ENCODE assay signal across 8 cellular contexts in the genomic region with DNA sequence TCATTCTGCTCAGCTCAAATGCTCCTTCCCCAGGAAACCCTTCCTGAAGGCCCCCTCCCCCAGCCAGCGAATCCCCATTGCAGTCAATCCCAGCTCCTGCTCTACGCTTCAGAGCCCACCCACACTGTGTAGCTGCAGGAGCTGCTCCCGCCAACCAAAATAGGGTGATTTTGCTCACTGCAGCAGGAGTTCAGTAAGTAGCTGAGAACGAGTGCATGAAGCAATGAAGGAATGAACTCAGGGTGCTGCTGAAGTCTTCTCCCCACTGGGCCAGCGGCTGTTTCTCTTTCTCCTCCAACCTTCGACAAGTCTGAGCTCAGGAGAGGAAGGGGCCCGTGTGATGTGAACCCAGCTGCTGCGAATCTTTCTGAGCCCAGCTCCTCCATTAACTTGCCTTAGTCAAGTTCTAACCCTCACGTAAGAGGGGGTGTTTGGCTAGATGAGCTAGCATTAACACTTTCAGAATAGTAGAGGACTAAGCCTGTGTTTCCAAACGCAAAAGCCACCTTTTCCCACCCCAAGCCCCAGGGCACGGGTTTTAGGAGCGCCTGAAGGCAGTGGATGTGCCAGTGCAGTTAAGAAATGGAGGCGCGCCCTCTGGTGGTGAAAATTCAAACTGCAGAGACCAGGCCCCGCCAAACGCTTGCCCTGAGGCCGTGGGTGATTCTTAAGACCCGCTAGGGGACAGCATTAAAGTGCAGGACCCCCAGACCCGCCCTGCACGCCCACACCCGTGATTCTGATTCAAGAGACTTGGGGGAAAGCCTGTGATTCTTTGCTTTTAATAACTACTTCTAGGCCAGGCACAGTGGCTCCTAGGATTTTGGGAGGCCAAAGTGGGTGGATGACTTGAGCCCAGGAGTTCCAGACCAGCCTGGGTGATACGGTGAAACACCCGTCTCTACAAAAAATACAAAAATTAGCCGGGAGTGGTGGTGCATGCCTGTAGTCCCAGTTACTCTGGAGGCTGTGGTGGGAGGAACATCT. TPM values are rescaled to one million over a fixed set of nuclear protein-coding genes. Genes with fewer than 3 reads are reported as not detected.
DNase-seq lines count a peak whose midpoint lies in the region; ATAC-seq, FAIRE-seq and TF ChIP-seq lines count a peak whose summit lies in the region.

No MANE protein-coding gene starts in this region.

- H3K27me3 Mint-ChIP-seq in activated T-cell treated with anti-CD3 and anti-CD28 coated beads, Interleukin-2, amount 50 U/mL, for 24 hours: peaks cover 56% of the 10 kb centered on the region

- H3K4me1 ChIP-seq in osteoblast (ENCODE audit: insufficient read depth, low read length): no peaks in the 10 kb centered on the region

- H3K27ac ChIP-seq in osteoblast (ENCODE audit: low read depth, low read length): no peak overlapping the region

- no peaks in the 10 kb centered on the region for H3K36me3 Mint-ChIP-seq in activated T-cell treated with anti-CD3 and anti-CD28 coated beads, Interleukin-2, amount 50 U/mL, for 24 hours (ENCODE audit: low read depth)

- DNase-seq in DMS 273 treated with DMSO at 0.1 percent for 48 hours (lab: John Stamatoyannopoulos, UW): peak; percentile 1
- peak; percentile 83 for DNase-seq in H7
- DNase-seq in NCI-H526 treated with DMSO at 0.1 percent for 48 hours (lab: John Stamatoyannopoulos, UW): peak; percentile 27
- DNase-seq in activated T-cell treated with anti-CD3 and anti-CD28 coated beads, Interleukin-2, amount 50 U/mL, for 24 hours: peak; percentile 72
- DNase-seq in fibroblast of the aortic adventitia (ENCODE audit: low read depth): peak; percentile 58
- DNase-seq in osteoblast (ENCODE audit: insufficient read length, low spot score, missing footprints): peak; percentile 83
- peak; percentile 61 for DNase-seq in urothelium cell line (ENCODE audit: low spot score)

- peaks cover 4% of the 10 kb centered on the region for H3K9me3 Mint-ChIP-seq in activated T-cell treated with anti-CD3 and anti-CD28 coated beads, Interleukin-2, amount 50 U/mL, for 24 hours

- no peak for ATAC-seq in GM21723 (IDR thresholded peaks at IDR 0.05; ENCODE audit: unreplicated experiment)

- H3K4me2 ChIP-seq in osteoblast (ENCODE audit: insufficient read depth, low read length): peak overlapping the region; percentile 24

- H3K27me3 ChIP-seq in H7 (ENCODE audit: control insufficient read depth, insufficient read depth, low read length): no peaks in the 10 kb centered on the region
- no peaks in the 10 kb centered on the region for H3K27me3 ChIP-seq in osteoblast (ENCODE audit: insufficient read depth, low read length)

- H3K79me2 ChIP-seq in osteoblast (ENCODE audit: insufficient read depth, low read length): no peaks in the 10 kb centered on the region

- no peaks in the 10 kb centered on the region for H4K20me1 ChIP-seq in osteoblast (ENCODE audit: insufficient read depth, low read length)

- no peaks in the 10 kb centered on the region for H3K36me3 ChIP-seq in H7 (replicated peaks; ENCODE audit: control insufficient read depth, insufficient read depth, low read length)
- no peaks in the 10 kb centered on the region for H3K36me3 ChIP-seq in osteoblast (ENCODE audit: insufficient read depth, low read length)

- no peaks in the 10 kb centered on the region for H3K4me1 Mint-ChIP-seq in activated T-cell treated with anti-CD3 and anti-CD28 coated beads, Interleukin-2, amount 50 U/mL, for 24 hours (ENCODE audit: low read depth)

- peaks cover 3% of the 10 kb centered on the region for H3K9me3 ChIP-seq in osteoblast (ENCODE audit: low read depth, low read length)

- FAIRE-seq in urothelium cell line (lab: Jason Lieb, UNC): no peak

- peak overlapping the region; percentile 78 for H2AFZ ChIP-seq in osteoblast (ENCODE audit: low read length)

- H3K27ac Mint-ChIP-seq in activated T-cell treated with anti-CD3 and anti-CD28 coated beads, Interleukin-2, amount 50 U/mL, for 24 hours: no peak overlapping the region

- no peak overlapping the region for H3K4me3 Mint-ChIP-seq in activated T-cell treated with anti-CD3 and anti-CD28 coated beads, Interleukin-2, amount 50 U/mL, for 24 hours

- H3K4me3 ChIP-seq in H7 (ENCODE audit: insufficient read depth, low read depth, low read length): no peak overlapping the region
- no peak overlapping the region for H3K4me3 ChIP-seq in fibroblast of the aortic adventitia (ENCODE audit: low read depth, low read length)
- H3K4me3 ChIP-seq in osteoblast (ENCODE audit: insufficient read depth, low read length): no peak overlapping the region

- TF ChIP-seq CTCF in fibroblast of the aortic adventitia (IDR thresholded peaks at IDR 0.05; ENCODE audit: insufficient read depth, low read length) (peak; percentile 85), osteoblast (IDR thresholded peaks at IDR 0.05; ENCODE audit: extremely low read depth, low read depth, low read length) (peak; percentile 90)

RNA-seq across cellular contexts. Expression of gene SERPINA4, which starts 11.9 kb away (rescaled TPM):
- not detected in 2 replicates for total RNA-seq in H7 (2014; rRNA removed; shearing (Covaris generic))
- total RNA-seq in fibroblast of the aortic adventitia (ENCODE audit: low replicate concordance) (not detected in 2 replicates), osteoblast (not detected in 2 replicates)

RNA-seq across cellular contexts. Expression of gene SERPINA5, which starts 31.9 kb away (rescaled TPM):
- 1.6 and 2.6 TPM in 2 replicates for total RNA-seq in H7 (2014; rRNA removed; shearing (Covaris generic))
- total RNA-seq in fibroblast of the aortic adventitia (ENCODE audit: low replicate concordance) (0.09 TPM in 1 of 2 replicates, not detected in the other), osteoblast (0.36 and 0.59 TPM in 2 replicates)

RNA-seq across cellular contexts. Expression of gene SERPINA12, which starts 40.0 kb away (rescaled TPM):
- not detected in 2 replicates for total RNA-seq in H7 (2014; rRNA removed; shearing (Covaris generic))
- not detected in 2 replicates for total RNA-seq in fibroblast of the aortic adventitia (ENCODE audit: low replicate concordance)
- total RNA-seq in osteoblast: not detected in 2 replicates

Comparison
In these comparisons a context has a peak if more than half of its experiments do, and no peak if none do; other contexts are left out.
1. DNase-seq: peak in every context shown above with its lines; median percentile 83 in H7; 83 in osteoblast; 72 in activated T-cell treated with anti-CD3 and anti-CD28 coated beads, Interleukin-2, amount 50 U/mL, for 24 hours; 61 in urothelium cell line; 58 in fibroblast of the aortic adventitia; 27 in NCI-H526 treated with DMSO at 0.1 percent for 48 hours; 1 in DMS 273 treated with DMSO at 0.1 percent for 48 hours.